In genomic region chr20:58605292-58606065, GRCh38 we compare ENCODE assay signal across 16 cellular contexts. TPM values are rescaled to one million over a fixed set of nuclear protein-coding genes. Genes with fewer than 3 reads are reported as not detected.
DNase-seq lines count a peak whose midpoint lies in the region; ATAC-seq, FAIRE-seq and TF ChIP-seq lines count a peak whose summit lies in the region.
"Had no signal": no experiment of that assay in that cellular context is flagged by ENCODE, and none has a peak within 500 bp of the region (broad histone marks: within the 10 kb centered on the region; RNA-seq: fewer than 3 reads in every experiment).

No MANE protein-coding gene starts in this region.

- FAIRE-seq in K562 (lab: Jason Lieb, UNC) = no peak

- peaks cover 2% of the 10 kb centered on the region for H3K9me3 Mint-ChIP-seq in neural progenitor cell
- no peaks in the 10 kb centered on the region for H3K9me3 Mint-ChIP-seq in WTC11
- H3K9me3 Mint-ChIP-seq: H9 had no signal

- in situ Hi-C loops in K562 (cut with MboI) = no loop called here

- H3K27ac ChIP-seq in K562 (ENCODE audit: extremely low read depth, low read depth, low read length) (no peak overlapping the region), neural progenitor cell (no peak overlapping the region), aorta (ENCODE audit: low read depth in 1 of 2, low read length in 2 of 2) (no peak overlapping the region)
- H3K27ac ChIP-seq: BLaER1, GM23248 had no signal

- H3F3A ChIP-seq in neural progenitor cell (ENCODE audit: low read depth) = no peaks in the 10 kb centered on the region

- H3K4me2 ChIP-seq in K562 (ENCODE audit: insufficient read depth, low read length) (no peak overlapping the region), neural progenitor cell (no peak overlapping the region)

- H3K79me2 ChIP-seq in K562 (ENCODE audit: control insufficient read depth, insufficient read depth, low read length) (no peaks in the 10 kb centered on the region), neural progenitor cell (ENCODE audit: low read depth) (no peaks in the 10 kb centered on the region)

- H3K4me1 ChIP-seq in K562 (replicated peaks in 1 of 2; ENCODE audit: control insufficient read depth in 2 of 2, insufficient read depth in 2 of 2, low read length in 2 of 2) (peaks cover 0 to 3% of the 10 kb centered on the region in 2 experiments; a peak in 1 of 5 replicates), neural progenitor cell (no peaks in the 10 kb centered on the region), aorta (ENCODE audit: control insufficient read depth in 1 of 2, insufficient read depth in 2 of 2, low read length in 2 of 2) (no peaks in the 10 kb centered on the region)
- H3K4me1 ChIP-seq: Caco-2 had no signal

- DNase-seq in NCI-H2227 (lab: John Stamatoyannopoulos, UW; ENCODE audit: unreplicated experiment) (peak; percentile 13), NCI-H2227 treated with DMSO at 0.1 percent for 48 hours (lab: John Stamatoyannopoulos, UW) (no peak), K562 (ENCODE audit: extremely low read depth in 1 of 4, low spot score in 3 of 4) (no peak), neural progenitor cell (ENCODE audit: low spot score) (no peak), aorta (peak; percentile 24 to 56), WTC11 (ENCODE audit: low spot score) (no peak)
- DNase-seq: 8988T, AML-193, Caco-2, DMS53, GF-D8, GM23248, H9 had no signal

- H3K9me3 ChIP-seq in K562 (replicated peaks; ENCODE audit: control insufficient read depth, insufficient read depth, low read depth, low read length) = no peaks in the 10 kb centered on the region
- H3K9me3 ChIP-seq in neural progenitor cell (ENCODE audit: low read depth) = no peaks in the 10 kb centered on the region
- H3K9me3 ChIP-seq in aorta (ENCODE audit: control insufficient read depth, low read length) = peaks cover 2% of the 10 kb centered on the region
- H3K9me3 ChIP-seq: BLaER1, Caco-2 had no signal

- TF ChIP-seq EP300 in K562 (IDR thresholded peaks at IDR 0.05; ENCODE audit: low read length) = no peak

- H3K9ac ChIP-seq in K562 (ENCODE audit: insufficient read depth in 1 of 2, low read depth in 2 of 2, low read length in 2 of 2) = no peak overlapping the region
- no peak overlapping the region for H3K9ac ChIP-seq in neural progenitor cell
- H3K9ac ChIP-seq: BLaER1, GM23248 had no signal

- WGBS in K562 (ENCODE audit: insufficient coverage, low coverage, missing lambda C conversion rate) = 2% methylated on average over 17 of the region's 19 CpGs
- 96 to 98% methylated on average over 19 of the region's 19 CpGs for WGBS in aorta, 2 donors

- H3K4me3 Mint-ChIP-seq in neural progenitor cell (no peak overlapping the region), WTC11 (no peak overlapping the region)
- H3K4me3 Mint-ChIP-seq: CD8-positive, alpha-beta memory T cell; H9 had no signal

- H3K4me1 Mint-ChIP-seq in neural progenitor cell (peaks cover 5% of the 10 kb centered on the region), WTC11 (0 out of 2 replicates have a peak, but pooled peaks cover 4% of the 10 kb centered on the region)
- H3K4me1 Mint-ChIP-seq: CD8-positive, alpha-beta memory T cell; H9 had no signal

- no peak for TF ChIP-seq POLR2A in K562 (conservative IDR thresholded peaks at IDR 0.05)

- H2AFZ ChIP-seq in K562 (ENCODE audit: low read depth, low read length) (no peak overlapping the region), neural progenitor cell (replicated peaks) (peak overlapping the region; percentile 42)
- H2AFZ ChIP-seq: GM23248 had no signal

- intact Hi-C loops in K562 (cut with micrococcal nuclease) = no loop called here
- intact Hi-C loops in aorta (cut with DNase I) = no loop called here

- H3K4me3 ChIP-seq in K562 (no peak overlapping the region), neural progenitor cell (no peak overlapping the region), aorta (ENCODE audit: low read length in 2 of 2) (no peak overlapping the region)
- H3K4me3 ChIP-seq: BLaER1, GM23248 had no signal

- peaks cover 58 to 65% of the 10 kb centered on the region in 2 experiments for H3K27me3 ChIP-seq in K562 (ENCODE audit: control insufficient read depth in 2 of 2, insufficient read depth in 2 of 2, low read length in 2 of 2)
- no peaks in the 10 kb centered on the region for H3K27me3 ChIP-seq in neural progenitor cell
- H3K27me3 ChIP-seq in aorta (ENCODE audit: control insufficient read depth in 1 of 2, insufficient read depth in 2 of 2, low read length in 1 of 2) = no peaks in the 10 kb centered on the region
- H3K27me3 ChIP-seq: BLaER1 had no signal

- H3K27ac Mint-ChIP-seq in neural progenitor cell (no peak overlapping the region), WTC11 (no peak overlapping the region)
- H3K27ac Mint-ChIP-seq: CD8-positive, alpha-beta memory T cell; H9 had no signal

- H4K20me1 ChIP-seq in K562 (replicated peaks; ENCODE audit: control insufficient read depth, insufficient read depth, low read length) (no peaks in the 10 kb centered on the region; the same call in none of the 2 replicates), neural progenitor cell (ENCODE audit: low read depth) (no peaks in the 10 kb centered on the region)
- H4K20me1 ChIP-seq: BLaER1 had no signal

- POLR2A ChIA-PET in K562 (lab: Yijun Ruan, JAX) (no interaction called here), WTC11 (lab: Charles Lee) (no interaction called here)

- ATAC-seq in K562 (peak; percentile 28; the same call in 1 of the 3 replicates), aorta (ENCODE audit: low FRiP score) (no peak), WTC11 (no peak), GM19023 (IDR thresholded peaks at IDR 0.05; ENCODE audit: unreplicated experiment) (no peak)

- H3K36me3 ChIP-seq in K562 (ENCODE audit: control insufficient read depth, insufficient read depth, low read length) = no peaks in the 10 kb centered on the region
- no peaks in the 10 kb centered on the region for H3K36me3 ChIP-seq in neural progenitor cell
- H3K36me3 ChIP-seq in aorta (ENCODE audit: control insufficient read depth in 1 of 2, insufficient read depth in 2 of 2, low read length in 1 of 2) = no peaks in the 10 kb centered on the region
- H3K36me3 ChIP-seq: BLaER1 had no signal

- BruUV-seq in K562 (replicated peaks; lab: Mats Ljungman, UMichigan) = no TSS peak

- TF ChIP-seq RAD21 in K562 (CRISPR knock-in tag; conservative IDR thresholded peaks at IDR 0.05 in 1 of 2, IDR thresholded peaks at IDR 0.05 in 1 of 2) = no peak

- no peaks in the 10 kb centered on the region for H3K36me3 Mint-ChIP-seq in neural progenitor cell
- no peaks in the 10 kb centered on the region for H3K36me3 Mint-ChIP-seq in WTC11
- H3K36me3 Mint-ChIP-seq: CD8-positive, alpha-beta memory T cell had no signal

- CTCF ChIA-PET in K562 (lab: Yijun Ruan, JAX; ENCODE audit: low intra/inter-chr PET ratio) (no interaction called here), WTC11 (lab: Charles Lee) (no interaction called here)

- TF ChIP-seq CTCF in K562 (IDR thresholded peaks at IDR 0.05 in 2 of 3, conservative IDR thresholded peaks at IDR 0.05 in 1 of 3; ENCODE audit: insufficient read depth in 2 of 3, low read depth in 1 of 3, low read length in 3 of 3) (no peak), neural progenitor cell (IDR thresholded peaks at IDR 0.05) (no peak), WTC11 (IDR thresholded peaks at IDR 0.05) (no peak)

- no peaks in the 10 kb centered on the region for H3K9me1 ChIP-seq in K562 (ENCODE audit: control insufficient read depth, insufficient read depth, low read length)

- H3K27me3 Mint-ChIP-seq in neural progenitor cell (ENCODE audit: insufficient read depth, low read depth) (peaks cover 4% of the 10 kb centered on the region), WTC11 (ENCODE audit: low read depth) (no peaks in the 10 kb centered on the region; the same call in 1 of the 2 replicates)

TF ChIP-seq in K562, 482 proteins besides CTCF, POLR2A, EP300 and RAD21 (continues in another document):
- TF ChIP-seq CCNT2 (IDR thresholded peaks at IDR 0.05; ENCODE audit: borderline replicate concordance, extremely low read depth, insufficient read length, low read depth, low read length) (no peak), TSC22D4 (tag; IDR thresholded peaks at IDR 0.05) (no peak), HNRNPUL1 (IDR thresholded peaks at IDR 0.05; ENCODE audit: low read length) (no peak), CHD2 (IDR thresholded peaks at IDR 0.05; ENCODE audit: low read depth, low read length) (no peak), HMGN3 (IDR thresholded peaks at IDR 0.05; ENCODE audit: borderline replicate concordance, extremely low read depth, insufficient read length, low read depth, low read length) (no peak), ZFP1 (CRISPR knock-in tag; IDR thresholded peaks at IDR 0.05) (no peak)

TF ChIP-seq in WTC11, 78 proteins besides CTCF, POLR2A, EP300 and RAD21 (continues in another document):
- no peak for TF ChIP-seq ZNF396 (CRISPR knock-in tag; IDR thresholded peaks at IDR 0.05; ENCODE audit: borderline replicate concordance)

RNA-seq across cellular contexts. Expression of gene STX16, which starts 45.6 kb away (rescaled TPM):
- 54.3 and 76.9 TPM in 2 replicates for total RNA-seq in K562 (2011; cell fraction: chromatin; rRNA removed; ENCODE audit: low replicate concordance)
- 24.7 and 29.5 TPM in 2 replicates for total RNA-seq in K562 (2011; cell fraction: nucleolus; rRNA removed)
- total RNA-seq in K562 (2011; cell fraction: nucleoplasm; rRNA removed) = 41.9 and 47.4 TPM in 2 replicates
- total RNA-seq in K562 (2014; rRNA removed) (11.9 and 14.7 TPM in 2 replicates), K562 (2014; rRNA removed; fragmentation: Illumina TruSeq; extraction: Trizol) (13.4 and 14.3 TPM in 2 replicates), K562 (2015; rRNA removed; fragmentation: Illumina TruSeq; extraction: Trizol) (11.2 and 12.0 TPM in 2 replicates), K562 (2021) (26.9 and 30.2 TPM in 2 replicates), neural progenitor cell (ENCODE audit: low replicate concordance) (41.2 and 46.6 TPM in 2 replicates), aorta (10 to 100 TPM; 48.7 to 75.7 TPM), WTC11 (2021) (89.1 to 116 TPM (median 113 TPM) in 3 replicates)
- polyA plus RNA-seq in K562 (2011; rRNA removed) (36.0 and 43.5 TPM in 2 replicates), K562 (2014; fragmentation: Illumina TruSeq; extraction: Trizol) (37.8 and 38.4 TPM in 2 replicates), K562 (2014; fragmentation: Nextera tagmentation; extraction: Ambion mirVana) (1 to 10 TPM; 4.4 to 4.9 TPM), K562 (2014; rRNA removed) (39.5 and 45.4 TPM in 2 replicates), aorta (10 to 100 TPM; 17.9 to 70.6 TPM)
- polyA plus RNA-seq in K562 (2011; cell fraction: cytosol; rRNA removed) = 16.2 and 29.9 TPM in 2 replicates
- polyA plus RNA-seq in K562 (2011; cell fraction: nucleus; rRNA removed) = 46.7 and 52.7 TPM in 2 replicates
- 31.3 and 42.9 TPM in 2 replicates for polyA plus RNA-seq in K562 (2012)
- polyA minus RNA-seq in K562 (2011; rRNA and poly(A)+ RNA removed) = 38.4 and 46.9 TPM in 2 replicates
- polyA minus RNA-seq in K562 (2011; cell fraction: cytosol; rRNA and poly(A)+ RNA removed) = 11.9 and 17.3 TPM in 2 replicates
- polyA minus RNA-seq in K562 (2011; cell fraction: nucleus; rRNA and poly(A)+ RNA removed) = 16.7 and 25.8 TPM in 2 replicates

Comparison
In these comparisons a context has a peak if more than half of its experiments do, and no peak if none do; other contexts are left out.
1. DNase-seq: peak in NCI-H2227 (single experiment) and aorta (2 of 2); none in NCI-H2227 treated with DMSO at 0.1 percent for 48 hours (single experiment), K562 (0 of 4), neural progenitor cell (single experiment) and WTC11 (single experiment).